ENCODE assay signal across 21 cellular contexts in genomic region chr18:40875101-40875500, GRCh38.
DNase-seq lines count a peak whose midpoint lies in the region; ATAC-seq, FAIRE-seq and TF ChIP-seq lines count a peak whose summit lies in the region.
"Had no signal": no experiment of that assay in that cellular context is flagged by ENCODE, and none has a peak within 500 bp of the region (broad histone marks: within the 10 kb centered on the region; RNA-seq: fewer than 3 reads in every experiment).

No MANE protein-coding gene starts in this region.

- H3K36me3 ChIP-seq in bronchial epithelial cell (ENCODE audit: control insufficient read depth, insufficient read depth, low read length) = no peaks in the 10 kb centered on the region

- ATAC-seq in HG02852 (IDR thresholded peaks at IDR 0.05; ENCODE audit: unreplicated experiment) (no peak), GM21619 (IDR thresholded peaks at IDR 0.05; ENCODE audit: unreplicated experiment) (no peak)

- no peak overlapping the region for H3K4me3 ChIP-seq in bronchial epithelial cell (ENCODE audit: low read depth, low read length)

- H3K27me3 ChIP-seq in bronchial epithelial cell (ENCODE audit: control insufficient read depth, insufficient read depth, low read length) = no peaks in the 10 kb centered on the region

- TF ChIP-seq CTCF in bronchial epithelial cell (IDR thresholded peaks at IDR 0.05; ENCODE audit: insufficient read depth, low read length, severe bottlenecking) = no peak

- DNase-seq in NCI-H1105 treated with DMSO at 0.1 percent for 48 hours (lab: John Stamatoyannopoulos, UW) (peak; percentile 9), NCI-H1105 (lab: John Stamatoyannopoulos, UW) (no peak), NCI-H146 (lab: John Stamatoyannopoulos, UW) (peak; percentile 60), bronchial epithelial cell (ENCODE audit: low read depth) (peak; percentile 30), renal cortical epithelial cell (ENCODE audit: low read depth) (peak; percentile 68), pons (ENCODE audit: low spot score) (no peak)
- DNase-seq: Caco-2; CD4-positive, alpha-beta T cell; H7; HFFc6; NCI-H1436; NCI-H2029 treated with DMSO at 0.1 percent for 48 hours; NCI-H2171; NCI-H446; NCI-H748 treated with DMSO at 0.1 percent for 48 hours; Right ventricle myocardium superior had no signal

- FAIRE-seq in bronchial epithelial cell (lab: Jason Lieb, UNC) = no peak
- FAIRE-seq: GM12891, GM18507, RCC 7860 had no signal

Comparison
In these comparisons a context has a peak if more than half of its experiments do, and no peak if none do; other contexts are left out.
1. DNase-seq: peak in NCI-H1105 treated with DMSO at 0.1 percent for 48 hours (single experiment), NCI-H146 (single experiment), bronchial epithelial cell (single experiment) and renal cortical epithelial cell (single experiment); none in NCI-H1105 (single experiment) and pons (single experiment).